Comparison of ENCODE assay signal across 21 cellular contexts in the genomic region with DNA sequence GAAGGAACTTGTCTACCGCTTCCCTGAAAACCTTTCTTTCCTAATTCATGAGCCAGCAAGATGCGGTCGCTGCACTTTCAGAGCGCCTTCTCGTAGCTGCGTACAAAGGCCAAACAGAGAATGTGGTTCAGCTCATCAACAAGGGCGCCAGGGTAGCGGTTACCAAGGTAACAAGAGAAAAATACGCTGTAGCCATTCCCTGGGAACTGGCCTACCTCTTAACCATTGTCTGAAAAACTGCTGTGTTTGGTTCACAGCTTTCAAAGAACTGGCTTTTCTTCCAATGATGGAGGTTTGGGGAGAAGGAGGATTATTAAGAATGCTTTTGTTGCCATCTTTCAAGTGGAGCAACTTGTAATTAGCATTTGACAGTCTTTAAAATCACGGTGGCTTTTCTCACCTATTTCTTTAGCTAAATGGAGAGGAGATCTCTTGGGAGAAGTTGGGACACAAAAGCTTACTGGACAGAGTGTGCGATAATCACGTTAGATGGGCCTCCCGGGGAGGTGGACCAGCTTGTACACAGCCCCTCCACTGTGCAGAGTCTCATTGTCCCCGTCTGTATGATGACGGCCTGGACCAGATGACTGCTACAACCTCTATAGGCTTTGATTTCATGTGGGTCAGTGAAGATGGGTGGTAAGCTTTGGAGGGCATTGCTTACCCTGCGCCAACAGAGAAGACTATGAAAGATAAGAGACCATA.
DNase-seq lines count a peak whose midpoint lies in the region; ATAC-seq lines count a peak whose summit lies in the region.
"Had no signal": no experiment of that assay in that cellular context is flagged by ENCODE, and none has a peak within 500 bp of the region (broad histone marks: within the 10 kb centered on the region; RNA-seq: fewer than 3 reads in every experiment).

No MANE protein-coding gene starts in this region.

- no peaks in the 10 kb centered on the region for H3K36me3 ChIP-seq in iPS-20b (ENCODE audit: insufficient read depth, low read depth, low read length)
- H3K36me3 ChIP-seq: BLaER1, SJSA1 had no signal

- no peaks in the 10 kb centered on the region for H3K27me3 ChIP-seq in iPS-20b (ENCODE audit: insufficient read depth, low read length)
- H3K27me3 ChIP-seq: BLaER1, heart right ventricle, tibial nerve had no signal

- H3K4me3 ChIP-seq in iPS-20b (ENCODE audit: low read length) = no peak overlapping the region
- H3K4me3 ChIP-seq: BLaER1, heart right ventricle, SJSA1, tibial nerve had no signal

- no peak overlapping the region for H3K27ac ChIP-seq in iPS-20b (ENCODE audit: low read length)
- H3K27ac ChIP-seq: 22Rv1, BLaER1, heart right ventricle, parathyroid adenoma, SJSA1, tibial nerve had no signal

- DNase-seq in DMS153 (lab: John Stamatoyannopoulos, UW) (peak; percentile 26), DMS153 treated with DMSO at 0.1 percent for 48 hours (lab: John Stamatoyannopoulos, UW; ENCODE audit: unreplicated experiment) (no peak), SK-N-DZ (ENCODE audit: low spot score) (peak; percentile 21), retina (peak; percentile 87), NCI-H2196 treated with DMSO at 0.1 percent for 48 hours (lab: John Stamatoyannopoulos, UW; ENCODE audit: unreplicated experiment) (no peak)
- DNase-seq: activated CD8-positive, alpha-beta memory T cell treated with anti-CD3 and anti-CD28 coated beads, Interleukin-2, amount 50 U/mL, for 4 hours; activated naive CD4-positive, alpha-beta T cell treated with Interleukin-2 at 50 U/mL for 16 hours; effector CD8-positive, alpha-beta T cell; heart right ventricle; NCI-H1436; NCI-H526; small intestine; T-helper 9 cell had no signal

- peak overlapping the region; percentile 7; the same call in 1 of the 2 replicates for H3K9ac ChIP-seq in iPS-20b (ENCODE audit: low read depth, low read length)
- H3K9ac ChIP-seq: BLaER1, parathyroid adenoma had no signal

- ATAC-seq in HG03135 (IDR thresholded peaks at IDR 0.05; ENCODE audit: unreplicated experiment) = no peak
- ATAC-seq in HG03439 (IDR thresholded peaks at IDR 0.05; ENCODE audit: unreplicated experiment) = no peak

- peaks cover 3% of the 10 kb centered on the region; the same call in 1 of the 2 replicates for H3K4me1 ChIP-seq in iPS-20b (ENCODE audit: insufficient read depth, low read length)
- H3K4me1 ChIP-seq: BLaER1, parathyroid adenoma, SJSA1 had no signal

- H3K9me3 ChIP-seq in iPS-20b (ENCODE audit: insufficient read depth, low read depth, low read length) = no peaks in the 10 kb centered on the region
- H3K9me3 ChIP-seq: BLaER1, heart right ventricle, SJSA1, tibial nerve had no signal

Comparison
In these comparisons a context has a peak if more than half of its experiments do, and no peak if none do; other contexts are left out.
1. DNase-seq: peak in DMS153 (single experiment), SK-N-DZ (single experiment) and retina (single experiment); none in DMS153 treated with DMSO at 0.1 percent for 48 hours (single experiment) and NCI-H2196 treated with DMSO at 0.1 percent for 48 hours (single experiment).